In the genomic region with DNA sequence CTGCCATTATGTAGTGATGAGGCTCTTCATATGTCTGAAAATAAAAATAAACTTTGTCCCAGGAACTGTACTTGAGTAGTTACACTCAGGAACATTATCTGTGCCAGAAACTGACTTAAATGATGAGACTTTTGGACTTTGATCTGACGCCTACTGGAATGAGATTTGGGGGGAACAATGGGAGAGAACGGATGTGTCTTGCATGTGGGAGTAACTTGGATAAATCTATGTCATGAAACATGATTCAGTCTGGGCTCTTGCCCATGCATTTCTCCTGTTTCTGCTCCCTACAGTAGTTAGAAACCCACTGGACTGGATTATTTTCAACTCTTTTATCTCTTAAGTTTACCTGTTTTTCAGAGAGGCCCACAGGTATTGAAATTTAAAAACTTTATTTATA, we compare ENCODE assay signal across 15 cellular contexts.
"Had no signal": no experiment of that assay in that cellular context is flagged by ENCODE, and none has a peak within 500 bp of the region (broad histone marks: within the 10 kb centered on the region; RNA-seq: fewer than 3 reads in every experiment).

No MANE protein-coding gene starts in this region.

- H3K27me3 ChIP-seq: adrenal gland, body of pancreas had no signal

- H3K4me1 ChIP-seq: adrenal gland, body of pancreas, prostate gland had no signal

- ATAC-seq: activated T-helper 17 cell treated with anti-CD3 and anti-CD28 coated beads, Interleukin-2, amount 50 U/mL, for 72 hours; body of pancreas; left ventricle myocardium superior; sciatic nerve; stimulated activated naive CD8-positive, alpha-beta T cell treated with anti-CD3 and anti-CD28 coated beads, Interleukin-15, Interleukin-2, amounts not matched to agents 100 U/mL and 50 U/mL, for 24 hours; WTC11 had no signal

- H3K27ac ChIP-seq: adrenal gland, body of pancreas, prostate gland had no signal

- H3K36me3 ChIP-seq: adrenal gland, prostate gland had no signal

- H3K4me3 ChIP-seq: adrenal gland, body of pancreas, prostate gland had no signal

- DNase-seq: activated CD4-positive, alpha-beta T cell treated with anti-CD3 and anti-CD28 coated beads for 48 hours; activated naive CD4-positive, alpha-beta T cell treated with anti-CD3 and anti-CD28 coated beads, Interleukin-2, amount 10 ng/mL, durations not matched to agents 7 days and 5 days; adrenal gland; body of pancreas; endodermal cell; foreskin melanocyte; head of caudate nucleus; left ventricle myocardium superior; stimulated activated CD4-positive, alpha-beta T cell treated with anti-CD3 and anti-CD28 coated beads, Interleukin-4, amount 100 ng/mL, for 1 hour; stimulated activated CD8-positive, alpha-beta memory T cell treated with anti-CD3 and anti-CD28 coated beads, Interleukin-4, amount 100 ng/mL, for 48 hours; stimulated activated naive CD8-positive, alpha-beta T cell treated with anti-CD3 and anti-CD28 coated beads, Interleukin-15, Interleukin-2, amounts not matched to agents 100 U/mL and 50 U/mL, for 24 hours had no signal

- H3K9me3 ChIP-seq: adrenal gland, body of pancreas, prostate gland had no signal
